Comparison of ENCODE assay signal across 10 cellular contexts in genomic region chr16:66899310-66899944, GRCh38. TPM values are rescaled to one million over a fixed set of nuclear protein-coding genes. Genes with fewer than 3 reads are reported as not detected.
DNase-seq lines count a peak whose midpoint lies in the region; ATAC-seq and TF ChIP-seq lines count a peak whose summit lies in the region.
"Had no signal": no experiment of that assay in that cellular context is flagged by ENCODE, and none has a peak within 500 bp of the region (broad histone marks: within the 10 kb centered on the region; RNA-seq: fewer than 3 reads in every experiment).

No MANE protein-coding gene starts in this region.

- CTCF ChIA-PET in RWPE1 (lab: Yijun Ruan, JAX) = interaction anchor here (0.6 to 1.5 kb wide), 2 partner anchors 11 kb away, joined by 3 to 4 read pairs; no protein-coding TSS in a partner anchor
- CTCF ChIA-PET in CD4-positive, alpha-beta T cell (lab: Charles Lee) = no interaction called here

- no peak overlapping the region for H3K27ac Mint-ChIP-seq in CD4-positive, alpha-beta T cell

- DNase-seq in RWPE1 (ENCODE audit: low spot score) = no peak
- peak; percentile 35 for DNase-seq in fibroblast of the conjunctiva (ENCODE audit: low read depth)
- DNase-seq in ovary = peak; percentile 47 to 72 (median 62)
- no peak for DNase-seq in NCI-H146 (lab: John Stamatoyannopoulos, UW)
- no peak for DNase-seq in T-helper 9 cell
- no peak for DNase-seq in CD4-positive, alpha-beta T cell

- H3K27ac ChIP-seq in BLaER1 (peak overlapping the region; percentile 50; the same call in 1 of the 2 replicates), RWPE1 (peak overlapping the region; percentile 60), ovary (peak overlapping the region; percentile 68 to 81)
- no peak overlapping the region for H3K27ac ChIP-seq in CD4-positive, alpha-beta T cell (ENCODE audit: low read depth, low read length)
- H3K27ac ChIP-seq: SJCRH30 had no signal

- H3K9ac ChIP-seq in BLaER1 = no peak overlapping the region; the same call in 1 of the 2 replicates

- no peaks in the 10 kb centered on the region for H4K20me1 ChIP-seq in BLaER1

- H3K4me1 ChIP-seq in BLaER1 (peaks cover 68% of the 10 kb centered on the region), ovary (ENCODE audit: insufficient read depth) (peaks cover 38% of the 10 kb centered on the region)

- no peaks in the 10 kb centered on the region for H3K36me3 ChIP-seq in BLaER1
- H3K36me3 ChIP-seq in ovary = no peaks in the 10 kb centered on the region
- H3K36me3 ChIP-seq: SJCRH30 had no signal

- H3K27me3 ChIP-seq in BLaER1 (no peaks in the 10 kb centered on the region), ovary (no peaks in the 10 kb centered on the region)
- H3K27me3 ChIP-seq in CD4-positive, alpha-beta T cell (ENCODE audit: control insufficient read depth, insufficient read depth, low read length) = no peaks in the 10 kb centered on the region

- no peak overlapping the region for H3K4me3 Mint-ChIP-seq in CD4-positive, alpha-beta T cell

- TF ChIP-seq CTCF in RWPE1 (conservative IDR thresholded peaks at IDR 0.05; ENCODE audit: low read depth) = no peak
- no peak for TF ChIP-seq CTCF in ovary (IDR thresholded peaks at IDR 0.05)
- no peak for TF ChIP-seq CTCF in CD4-positive, alpha-beta T cell (IDR thresholded peaks at IDR 0.05)

- 60 to 64% (median 62%) methylated on average over 6 of the region's 6 CpGs for WGBS in ovary, 3 donors

- no peaks in the 10 kb centered on the region for H3K4me1 Mint-ChIP-seq in CD4-positive, alpha-beta T cell (ENCODE audit: low read depth)

- intact Hi-C loops in ovary (cut with DNase I) = loop anchor here in 3 of 4 donors (5.0 to 10.0 kb wide), 2 partner anchors 33 to 255 kb away; partner anchors contain the start of genes CIAO2B (in 2 of the 3), B3GNT9 (in 1 of the 3), FBXL8 (in 1 of the 3) and TRADD (in 1 of the 3)
- intact Hi-C loops in CD4-positive, alpha-beta T cell (cut with DNase I, micrococcal nuclease) = loop anchor here in 1 of 2 experiments (5.0 kb wide), 1 partner anchor 53 kb away; no protein-coding TSS in a partner anchor

- no peaks in the 10 kb centered on the region for H3K27me3 Mint-ChIP-seq in CD4-positive, alpha-beta T cell

- TF ChIP-seq EP300 in ovary (IDR thresholded peaks at IDR 0.05) = no peak

- no peak overlapping the region for H3K4me3 ChIP-seq in BLaER1
- no peak overlapping the region for H3K4me3 ChIP-seq in ovary
- H3K4me3 ChIP-seq: SJCRH30 had no signal

- no peak for ATAC-seq in GM21723 (IDR thresholded peaks at IDR 0.05; ENCODE audit: unreplicated experiment)
- no peak for ATAC-seq in CD4-positive, alpha-beta T cell (ENCODE audit: poor library complexity)

- no peaks in the 10 kb centered on the region for H3K36me3 Mint-ChIP-seq in CD4-positive, alpha-beta T cell (ENCODE audit: low read depth)

- H3K9me3 Mint-ChIP-seq in CD4-positive, alpha-beta T cell = no peaks in the 10 kb centered on the region

- H3K9me3 ChIP-seq in BLaER1 (no peaks in the 10 kb centered on the region), ovary (no peaks in the 10 kb centered on the region)
- H3K9me3 ChIP-seq in CD4-positive, alpha-beta T cell (ENCODE audit: control insufficient read depth, low read length) = no peaks in the 10 kb centered on the region
- H3K9me3 ChIP-seq: SJCRH30 had no signal

- TF ChIP-seq POLR2A in ovary (IDR thresholded peaks at IDR 0.05) = no peak

- H3K4me2 ChIP-seq in BLaER1 = peak overlapping the region; percentile 43

- POLR2A ChIA-PET in RWPE1 (lab: Yijun Ruan, JAX; ENCODE audit: low non-redundant PET) = no interaction called here
- POLR2A ChIA-PET in CD4-positive, alpha-beta T cell (lab: Charles Lee) = no interaction called here

RNA-seq across cellular contexts. Expression of gene PDP2, which starts 19.1 kb away (rescaled TPM):
- total RNA-seq in ovary = 10 to 100 TPM in 5 of 7 donors, 1 to 10 TPM in 2; 3.9 to 23.3 (median 18.5) TPM
- 10 to 100 TPM in 1 of 2 donors, 1 to 10 TPM in 1; 9.4 to 27.9 TPM for polyA plus RNA-seq in ovary
- total RNA-seq in CD4-positive, alpha-beta T cell = 1 to 10 TPM; 3.3 to 5.9 TPM

RNA-seq across cellular contexts. Expression of gene CDH16, which starts 19.3 kb away (rescaled TPM):
- total RNA-seq in ovary = 10 to 100 TPM in 1 of 7 donors, 1 to 10 TPM in 1, under 1 TPM in 3, not detected in 2; 0.12 to 19.2 (median 0.57) TPM
- not detected for polyA plus RNA-seq in ovary
- not detected for total RNA-seq in CD4-positive, alpha-beta T cell
- total RNA-seq: posterior vena cava, SJCRH30 had no signal

RNA-seq across cellular contexts. Expression of gene RRAD, which starts 25.9 kb away (rescaled TPM):
- total RNA-seq in ovary = 10 to 100 TPM in 5 of 7 donors, 1 to 10 TPM in 2; 5.6 to 43.1 (median 12.1) TPM
- polyA plus RNA-seq in ovary = 10 to 100 TPM in 1 of 2 donors, 1 to 10 TPM in 1; 2.3 to 22.3 TPM
- under 1 TPM; 0.28 to 0.49 TPM for total RNA-seq in CD4-positive, alpha-beta T cell

RNA-seq across cellular contexts. Expression of gene CIAO2B, which starts 34.8 kb away (rescaled TPM):
- 10 to 100 TPM; 57.7 to 77.8 (median 66.7) TPM for total RNA-seq in ovary
- polyA plus RNA-seq in ovary = 100 to 1,000 TPM in 1 of 2 donors, 10 to 100 TPM in 1; 40.1 to 150 TPM
- 10 to 100 TPM; 58.6 to 70.4 TPM for total RNA-seq in CD4-positive, alpha-beta T cell

RNA-seq across cellular contexts. Expression of gene CES2, which starts 35.9 kb away (rescaled TPM):
- 10 to 100 TPM; 25.5 to 51.9 (median 42.2) TPM for total RNA-seq in ovary
- polyA plus RNA-seq in ovary = 10 to 100 TPM; 29.4 to 38.9 TPM
- total RNA-seq in CD4-positive, alpha-beta T cell = 10 to 100 TPM; 59.3 to 62.6 TPM

Comparison
In these comparisons a context has a peak if more than half of its experiments do, and no peak if none do; other contexts are left out.
1. DNase-seq: peak in fibroblast of the conjunctiva (single experiment) and ovary (5 of 5); none in RWPE1 (single experiment), NCI-H146 (single experiment), T-helper 9 cell (single experiment) and CD4-positive, alpha-beta T cell (0 of 10).
2. RNA of gene RRAD, which starts 25.9 kb away (total RNA-seq): 5.6 to 43.1 TPM in ovary; 0.28 to 0.49 TPM in CD4-positive, alpha-beta T cell; every median in the first group is over 4 times any median in the second.